Comparison of ENCODE assay signal across 10 cellular contexts in genomic region chr10:70742537-70743429, GRCh38. TPM values are rescaled to one million over a fixed set of nuclear protein-coding genes. Genes with fewer than 3 reads are reported as not detected.
DNase-seq lines count a peak whose midpoint lies in the region; ATAC-seq and TF ChIP-seq lines count a peak whose summit lies in the region.
"Had no signal": no experiment of that assay in that cellular context is flagged by ENCODE, and none has a peak within 500 bp of the region (broad histone marks: within the 10 kb centered on the region; RNA-seq: fewer than 3 reads in every experiment).

No MANE protein-coding gene starts in this region.

- H2BK15ac ChIP-seq in neuronal stem cell (ENCODE audit: low read length) = no peak overlapping the region

- no peak overlapping the region for H2BK5ac ChIP-seq in neuronal stem cell (ENCODE audit: low read length)

- H3K4me1 ChIP-seq in DND-41 (ENCODE audit: insufficient read depth, low read length) = peaks cover 31% of the 10 kb centered on the region
- H3K4me1 ChIP-seq in Peyer's patch = peaks cover 0 to 53% (median 6%) of the 10 kb centered on the region in 4 donors
- H3K4me1 ChIP-seq in neuronal stem cell (ENCODE audit: control insufficient read depth in 2 of 2, insufficient read depth in 1 of 2, low read depth in 1 of 2, low read length in 2 of 2) = peaks cover 0 to 5% of the 10 kb centered on the region in 2 donors
- no peaks in the 10 kb centered on the region for H3K4me1 ChIP-seq in naive thymus-derived CD4-positive, alpha-beta T cell (ENCODE audit: control insufficient read depth in 2 of 2, insufficient read depth in 2 of 2, low read length in 2 of 2)
- H3K4me1 ChIP-seq in mammary epithelial cell (ENCODE audit: insufficient read depth, low read length) = no peaks in the 10 kb centered on the region

- CTCF ChIA-PET in naive thymus-derived CD4-positive, alpha-beta T cell (lab: Charles Lee) = no interaction called here
- CTCF ChIA-PET in mammary epithelial cell (lab: Charles Lee; ENCODE audit: low non-redundant PET) = no interaction called here

- no peak overlapping the region for H4K91ac ChIP-seq in neuronal stem cell (ENCODE audit: low read depth, low read length, poor library complexity)

- peak overlapping the region in 1 of 9 donors; percentile 16 for H3K27ac Mint-ChIP-seq in naive thymus-derived CD4-positive, alpha-beta T cell

- no peak overlapping the region for H4K8ac ChIP-seq in neuronal stem cell (ENCODE audit: low read depth, low read length)

- peak overlapping the region; percentile 50 for H3K4me2 ChIP-seq in DND-41 (ENCODE audit: insufficient read depth, low read length)
- H3K4me2 ChIP-seq in neuronal stem cell (ENCODE audit: insufficient read depth, low read length, poor library complexity, severe bottlenecking) = no peak overlapping the region
- no peak overlapping the region for H3K4me2 ChIP-seq in mammary epithelial cell (ENCODE audit: insufficient read depth, low read depth, low read length)

- no peaks in the 10 kb centered on the region for H3K79me1 ChIP-seq in neuronal stem cell (ENCODE audit: low read depth, low read length)

- peaks cover 0 to 23% (median 0%) of the 10 kb centered on the region in 7 donors for H3K4me1 Mint-ChIP-seq in naive thymus-derived CD4-positive, alpha-beta T cell

- no peaks in the 10 kb centered on the region for H3K9me3 ChIP-seq in DND-41 (ENCODE audit: insufficient read depth, low read length, severe bottlenecking)
- H3K9me3 ChIP-seq in Peyer's patch = no peaks in the 10 kb centered on the region
- no peaks in the 10 kb centered on the region for H3K9me3 ChIP-seq in neuronal stem cell (replicated peaks in 1 of 2; ENCODE audit: control insufficient read depth in 2 of 2, insufficient read depth in 1 of 2, low read depth in 1 of 2, low read length in 2 of 2)
- no peaks in the 10 kb centered on the region for H3K9me3 ChIP-seq in naive thymus-derived CD4-positive, alpha-beta T cell (ENCODE audit: control insufficient read depth in 2 of 3, low read length in 3 of 3)
- no peaks in the 10 kb centered on the region for H3K9me3 ChIP-seq in mammary epithelial cell (replicated peaks; ENCODE audit: insufficient read depth, low read length)

- intact Hi-C loops in naive thymus-derived CD4-positive, alpha-beta T cell (cut with micrococcal nuclease) = no loop called here
- intact Hi-C loops in mammary epithelial cell (cut with micrococcal nuclease) = no loop called here

- no peaks in the 10 kb centered on the region for H3K27me3 Mint-ChIP-seq in naive thymus-derived CD4-positive, alpha-beta T cell

- no peak for TF ChIP-seq CTCF in DND-41 (IDR thresholded peaks at IDR 0.05; ENCODE audit: borderline replicate concordance, extremely low read depth, low read length, poor library complexity, severe bottlenecking)
- no peak for TF ChIP-seq CTCF in Peyer's patch (IDR thresholded peaks at IDR 0.05)
- no peak for TF ChIP-seq CTCF in mammary epithelial cell (conservative IDR thresholded peaks at IDR 0.05 in 1 of 2, IDR thresholded peaks at IDR 0.05 in 1 of 2; ENCODE audit: extremely low read depth in 1 of 2, insufficient read depth in 1 of 2, low read depth in 1 of 2, low read length in 2 of 2)

- peak; percentile 73 for ATAC-seq in DND-41 (ENCODE audit: insufficient read depth, low read depth)
- no peak for ATAC-seq in GM19395 (IDR thresholded peaks at IDR 0.05; ENCODE audit: unreplicated experiment)
- no peak for ATAC-seq in naive thymus-derived CD4-positive, alpha-beta T cell

- in situ Hi-C loops in mammary epithelial cell (cut with MboI; ENCODE audit: low sequenced_read_pairs in 2 of 2) = no loop called here

- H3K9ac ChIP-seq in DND-41 (ENCODE audit: low read depth, low read length) (peak overlapping the region; percentile 45), neuronal stem cell (ENCODE audit: low read depth, low read length, poor library complexity) (no peak overlapping the region), mammary epithelial cell (ENCODE audit: insufficient read depth, low read length) (no peak overlapping the region)

- POLR2A ChIA-PET in naive thymus-derived CD4-positive, alpha-beta T cell (lab: Charles Lee) = no interaction called here

- WGBS in neuronal stem cell (ENCODE audit: extremely low coverage in 2 of 2, insufficient read length in 2 of 2, insufficient replicate concordance in 1 of 2), 2 donors = no CpG with 5 or more reads among the region's 8 CpGs
- 55% methylated on average over 8 of the region's 8 CpGs for WGBS in mammary epithelial cell (ENCODE audit: low coverage, missing lambda C conversion rate)

- no peaks in the 10 kb centered on the region for H4K20me1 ChIP-seq in DND-41 (ENCODE audit: insufficient read depth, low read length)
- peaks cover 2% of the 10 kb centered on the region for H4K20me1 ChIP-seq in mammary epithelial cell (ENCODE audit: insufficient read depth, low read length)

- H3K36me3 ChIP-seq in DND-41 (ENCODE audit: insufficient read depth, low read length) = no peaks in the 10 kb centered on the region
- H3K36me3 ChIP-seq in Peyer's patch = no peaks in the 10 kb centered on the region
- no peaks in the 10 kb centered on the region for H3K36me3 ChIP-seq in neuronal stem cell (replicated peaks in 1 of 2; ENCODE audit: control insufficient read depth in 2 of 2, insufficient read depth in 2 of 2, low read length in 2 of 2)
- no peaks in the 10 kb centered on the region for H3K36me3 ChIP-seq in naive thymus-derived CD4-positive, alpha-beta T cell (ENCODE audit: control insufficient read depth in 2 of 3, insufficient read depth in 3 of 3, low read length in 3 of 3)
- H3K36me3 ChIP-seq in mammary epithelial cell (ENCODE audit: insufficient read depth, low read length) = no peaks in the 10 kb centered on the region

- DNase-seq in DND-41 (peak; percentile 81), Peyer's patch (peak in 2 of 3 donors; percentile 51 to 58), fibroblast of peridontal ligament (ENCODE audit: extremely low read depth) (peak; percentile 92), neuronal stem cell (ENCODE audit: low spot score) (no peak), mammary epithelial cell (no peak)
- DNase-seq in naive thymus-derived CD4-positive, alpha-beta T cell = no peak
- no peak for DNase-seq in activated naive CD4-positive, alpha-beta T cell (lab: John Stamatoyannopoulos, UW)
- DNase-seq: activated CD4-positive, CD25-positive, alpha-beta regulatory T cell had no signal

- peak overlapping the region; percentile 90 for H3K18ac ChIP-seq in neuronal stem cell (ENCODE audit: low read length)

- H3K36me3 Mint-ChIP-seq in naive thymus-derived CD4-positive, alpha-beta T cell = peaks cover 0 to 6% (median 0%) of the 10 kb centered on the region in 5 donors

- H3K79me2 ChIP-seq in DND-41 (ENCODE audit: insufficient read depth, low read length) (no peaks in the 10 kb centered on the region), mammary epithelial cell (ENCODE audit: insufficient read depth, low read length) (no peaks in the 10 kb centered on the region)

- H3K23ac ChIP-seq in neuronal stem cell (ENCODE audit: low read depth, low read length, poor library complexity) = no peak overlapping the region

- H3K14ac ChIP-seq in neuronal stem cell (ENCODE audit: low read length) = no peak overlapping the region

- no peaks in the 10 kb centered on the region for H3K27me3 ChIP-seq in DND-41 (ENCODE audit: insufficient read depth, low read length, poor library complexity)
- no peaks in the 10 kb centered on the region for H3K27me3 ChIP-seq in Peyer's patch
- H3K27me3 ChIP-seq in neuronal stem cell (ENCODE audit: control insufficient read depth in 3 of 3, insufficient read depth in 3 of 3, low read depth in 1 of 3, low read length in 3 of 3) = peaks cover 0 to 5% (median 0%) of the 10 kb centered on the region in 3 experiments
- no peaks in the 10 kb centered on the region for H3K27me3 ChIP-seq in naive thymus-derived CD4-positive, alpha-beta T cell (ENCODE audit: control insufficient read depth in 2 of 2, insufficient read depth in 2 of 2, low read length in 2 of 2)
- H3K27me3 ChIP-seq in mammary epithelial cell (ENCODE audit: insufficient read depth, low read length) = peaks cover 3% of the 10 kb centered on the region

- H3K4me3 ChIP-seq in DND-41 (ENCODE audit: low read depth in 1 of 2, low read length in 2 of 2) (no peak overlapping the region; a peak in 1 of 4 replicates), Peyer's patch (no peak overlapping the region), neuronal stem cell (ENCODE audit: low read length in 2 of 2) (no peak overlapping the region), mammary epithelial cell (replicated peaks in 1 of 3; ENCODE audit: insufficient read depth in 1 of 3, low read depth in 2 of 3, low read length in 3 of 3) (no peak overlapping the region)
- H3K4me3 ChIP-seq in naive thymus-derived CD4-positive, alpha-beta T cell (ENCODE audit: low read length) = no peak overlapping the region

- peak overlapping the region in 1 of 10 donors; percentile 7 for H3K4me3 Mint-ChIP-seq in naive thymus-derived CD4-positive, alpha-beta T cell

- H3K4ac ChIP-seq in neuronal stem cell (ENCODE audit: low read length) = no peak overlapping the region

- H2BK120ac ChIP-seq in neuronal stem cell (ENCODE audit: low read depth, low read length) = no peak overlapping the region

- BruUV-seq in mammary epithelial cell (replicated peaks; lab: Mats Ljungman, UMichigan) = no TSS peak

- dilution Hi-C loops in mammary epithelial cell (cut with HindIII; ENCODE audit: low sequenced_read_pairs) = no loop called here

- peak overlapping the region; percentile 91 for H3K27ac ChIP-seq in DND-41 (ENCODE audit: low read length)
- H3K27ac ChIP-seq in Peyer's patch = peak overlapping the region; percentile 10 to 74 (median 38)
- H3K27ac ChIP-seq in neuronal stem cell (replicated peaks; ENCODE audit: low read length) = no peak overlapping the region
- no peak overlapping the region for H3K27ac ChIP-seq in naive thymus-derived CD4-positive, alpha-beta T cell (ENCODE audit: low read depth, low read length)
- no peak overlapping the region for H3K27ac ChIP-seq in mammary epithelial cell (ENCODE audit: insufficient read depth, low read depth, low read length)

- H2AFZ ChIP-seq in DND-41 (ENCODE audit: low read depth, low read length) = peak overlapping the region; percentile 61; the same call in 1 of the 2 replicates
- H2AFZ ChIP-seq in neuronal stem cell (ENCODE audit: low read length) = no peak overlapping the region
- H2AFZ ChIP-seq in mammary epithelial cell (ENCODE audit: low read depth, low read length) = no peak overlapping the region

- no peak overlapping the region for H2AK5ac ChIP-seq in neuronal stem cell (ENCODE audit: low read depth, low read length)

- H3K9me3 Mint-ChIP-seq in naive thymus-derived CD4-positive, alpha-beta T cell = peaks cover 0 to 3% (median 0%) of the 10 kb centered on the region in 11 donors

- no peak overlapping the region for H2BK12ac ChIP-seq in neuronal stem cell (ENCODE audit: low read length)

- TF ChIP-seq POLR2A in Peyer's patch (IDR thresholded peaks at IDR 0.05) = no peak

RNA-seq across cellular contexts. Expression of gene TBATA, which starts 42.4 kb away (rescaled TPM):
- total RNA-seq in Peyer's patch (not detected), mammary epithelial cell (not detected)
- polyA plus RNA-seq in neuronal stem cell (2013, experiment 1 of 2) = not detected
- not detected for polyA plus RNA-seq in neuronal stem cell (2013, experiment 2 of 2)
- total RNA-seq in naive thymus-derived CD4-positive, alpha-beta T cell = not detected
- polyA plus RNA-seq in naive thymus-derived CD4-positive, alpha-beta T cell = not detected
- polyA plus RNA-seq in mammary epithelial cell = not detected
- polyA minus RNA-seq in mammary epithelial cell = not detected
- total RNA-seq: NCI-H460 had no signal

Comparison
In these comparisons a context has a peak if more than half of its experiments do, and no peak if none do; other contexts are left out.
1. DNase-seq: peak in DND-41 (single experiment), Peyer's patch (2 of 3) and fibroblast of peridontal ligament (single experiment); none in neuronal stem cell (single experiment), naive thymus-derived CD4-positive, alpha-beta T cell (0 of 9), mammary epithelial cell (single experiment) and activated naive CD4-positive, alpha-beta T cell (0 of 4).
2. H3K27ac ChIP-seq: peak in DND-41 (single experiment) and Peyer's patch (4 of 4); none in neuronal stem cell (single experiment), naive thymus-derived CD4-positive, alpha-beta T cell (single experiment) and mammary epithelial cell (single experiment).